Comparison of ENCODE assay signal across 9 cellular contexts in the genomic region with DNA sequence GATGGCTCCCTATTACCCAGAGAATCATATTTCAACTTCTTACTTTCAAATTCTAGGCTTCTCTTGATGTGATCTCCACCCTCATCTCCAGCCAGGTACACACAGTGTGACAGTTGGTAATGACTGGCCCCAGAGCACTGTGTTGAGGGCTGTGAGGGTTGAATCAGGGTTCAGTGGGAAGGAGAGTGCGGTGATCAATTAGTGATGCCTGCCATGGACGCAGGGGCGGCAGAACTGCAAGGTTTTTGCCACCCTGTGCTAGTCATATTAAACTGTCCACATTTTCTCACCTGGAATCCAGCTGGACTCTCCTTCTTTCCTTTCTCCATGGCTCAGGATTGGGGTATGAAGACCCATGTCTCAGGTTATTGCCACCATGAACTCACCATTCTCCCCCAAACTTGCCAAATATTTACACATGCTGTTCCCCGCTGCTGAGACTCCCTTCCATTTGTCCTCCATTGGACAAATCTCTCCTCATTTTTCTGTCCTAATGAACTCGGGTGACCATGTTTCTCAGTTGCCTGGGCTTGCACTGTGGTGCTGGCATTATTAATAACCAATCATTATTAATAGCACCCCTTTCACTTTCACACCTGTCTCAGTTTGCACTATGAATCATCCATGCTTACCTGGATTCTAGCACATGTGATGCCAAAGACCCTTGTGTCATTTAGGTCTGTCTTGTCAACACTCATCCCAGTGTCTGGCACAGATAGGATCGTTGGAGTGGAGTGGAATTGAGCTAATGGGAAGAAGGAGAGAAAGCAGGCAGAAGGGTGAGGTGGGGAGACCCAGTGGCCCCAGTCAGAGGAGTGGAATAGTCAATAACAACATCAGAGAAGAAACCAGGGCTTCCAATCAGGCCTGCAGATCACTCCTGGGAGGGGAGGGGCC. TPM values are rescaled to one million over a fixed set of nuclear protein-coding genes. Genes with fewer than 3 reads are reported as not detected.
DNase-seq lines count a peak whose midpoint lies in the region; ATAC-seq, FAIRE-seq and TF ChIP-seq lines count a peak whose summit lies in the region.
"Had no signal": no experiment of that assay in that cellular context is flagged by ENCODE, and none has a peak within 500 bp of the region (broad histone marks: within the 10 kb centered on the region; RNA-seq: fewer than 3 reads in every experiment).

No MANE protein-coding gene starts in this region.

- no peak for ATAC-seq in HepG2
- ATAC-seq in right lobe of liver, result no peak
- ATAC-seq in HG03025 (IDR thresholded peaks at IDR 0.05; ENCODE audit: low FRiP score, unreplicated experiment), result peak; percentile 24
- ATAC-seq in activated T-helper 17 cell treated with anti-CD3 and anti-CD28 coated beads, Interleukin-2, amount 50 U/mL, for 72 hours (replicated peaks), result no peak

- TF ChIP-seq EP300 in HepG2 (IDR thresholded peaks at IDR 0.05; ENCODE audit: low read depth in 2 of 2, low read length in 2 of 2) (no peak), HepG2 (CRISPR knock-in tag; IDR thresholded peaks at IDR 0.05; ENCODE audit: borderline replicate concordance) (no peak)

- peak overlapping the region; percentile 77 for H3K27ac Mint-ChIP-seq in activated T-helper 17 cell treated with anti-CD3 and anti-CD28 coated beads, Interleukin-2, amount 50 U/mL, for 72 hours

- H3K27me3 ChIP-seq in HepG2 (ENCODE audit: control insufficient read depth in 1 of 2, insufficient read depth in 2 of 2, low read length in 2 of 2) (peaks cover 0 to 9% of the 10 kb centered on the region in 2 experiments; a peak in 2 of 5 replicates), right lobe of liver (no peaks in the 10 kb centered on the region), thymus (ENCODE audit: control insufficient read depth, insufficient read depth) (no peaks in the 10 kb centered on the region), H7 (ENCODE audit: control insufficient read depth, insufficient read depth, low read length) (no peaks in the 10 kb centered on the region)

- no peaks in the 10 kb centered on the region for H3K27me3 Mint-ChIP-seq in activated T-helper 17 cell treated with anti-CD3 and anti-CD28 coated beads, Interleukin-2, amount 50 U/mL, for 72 hours

- no peak overlapping the region for H2AFZ ChIP-seq in HepG2 (ENCODE audit: low read length)

- peak overlapping the region; percentile 79 for H3K4me2 ChIP-seq in HepG2 (ENCODE audit: low read depth, low read length)

- H3K4me3 ChIP-seq in HepG2 (replicated peaks in 1 of 3; ENCODE audit: insufficient read depth in 1 of 3, low read depth in 2 of 3, low read length in 3 of 3) (no peak overlapping the region), right lobe of liver (no peak overlapping the region), thymus (ENCODE audit: low read length) (no peak overlapping the region), H7 (ENCODE audit: insufficient read depth, low read depth, low read length) (no peak overlapping the region)

- in situ Hi-C loops in HepG2 (cut with HindIII; ENCODE audit: extremely low pct_ligation_motif_present, low pct_unique_long_range_greater_than_20kb), result no loop called here

- H3K9me3 ChIP-seq in HepG2 (ENCODE audit: low read length), result no peaks in the 10 kb centered on the region
- no peaks in the 10 kb centered on the region for H3K9me3 ChIP-seq in right lobe of liver
- no peaks in the 10 kb centered on the region for H3K9me3 ChIP-seq in thymus (ENCODE audit: control insufficient read depth)

- POLR2A ChIA-PET in HepG2 (lab: Yijun Ruan, JAX), result no interaction called here

- no peak overlapping the region for H3K27ac ChIP-seq in HepG2 (ENCODE audit: extremely low read length, insufficient read depth, low read length)
- no peak overlapping the region for H3K27ac ChIP-seq in right lobe of liver
- H3K27ac ChIP-seq in thymus (ENCODE audit: low read depth), result peak overlapping the region; percentile 94

- TF ChIP-seq POLR2A in HepG2 (IDR thresholded peaks at IDR 0.05; ENCODE audit: insufficient read depth in 1 of 2, low read depth in 2 of 2, low read length in 2 of 2) (no peak), right lobe of liver (IDR thresholded peaks at IDR 0.05) (no peak)

- H3K4me3 Mint-ChIP-seq in activated T-helper 17 cell treated with anti-CD3 and anti-CD28 coated beads, Interleukin-2, amount 50 U/mL, for 72 hours, result peak overlapping the region; percentile 82

- H3K36me3 Mint-ChIP-seq in activated T-helper 17 cell treated with anti-CD3 and anti-CD28 coated beads, Interleukin-2, amount 50 U/mL, for 72 hours (ENCODE audit: low read depth), result no peaks in the 10 kb centered on the region

- BruUV-seq in HepG2 (replicated peaks; lab: Mats Ljungman, UMichigan), result no TSS peak

- peaks cover 31% of the 10 kb centered on the region for H3K4me1 Mint-ChIP-seq in activated T-helper 17 cell treated with anti-CD3 and anti-CD28 coated beads, Interleukin-2, amount 50 U/mL, for 72 hours

- DNase-seq in HepG2 (ENCODE audit: low spot score) (no peak), right lobe of liver (no peak), GOT3 (lab: John Stamatoyannopoulos, UW) (no peak), DMS114 treated with DMSO at 0.1 percent for 48 hours (lab: John Stamatoyannopoulos, UW; ENCODE audit: unreplicated experiment) (no peak), H7 (no peak)
- DNase-seq: NCI-H510A had no signal

- CTCF ChIA-PET in HepG2 (lab: Yijun Ruan, JAX; ENCODE audit: low intra/inter-chr PET ratio, low total read pairs), result no interaction called here

- H3K9me3 Mint-ChIP-seq in activated T-helper 17 cell treated with anti-CD3 and anti-CD28 coated beads, Interleukin-2, amount 50 U/mL, for 72 hours, result peaks cover 3% of the 10 kb centered on the region

- WGBS in HepG2 (ENCODE audit: low lambda C conversion rate), result 43% methylated on average over 6 of the region's 6 CpGs
- WGBS in right lobe of liver (ENCODE audit: insufficient coverage, low coverage, low lambda C conversion rate, missing lambda C conversion rate), result 69% methylated on average over 4 of the region's 6 CpGs
- 86% methylated on average over 6 of the region's 6 CpGs for WGBS in thymus

- H3K9ac ChIP-seq in HepG2 (ENCODE audit: insufficient read depth, low read depth, low read length), result no peak overlapping the region

- FAIRE-seq in HepG2 (lab: Jason Lieb, UNC), result no peak

- no peaks in the 10 kb centered on the region for H3K36me3 ChIP-seq in HepG2 (replicated peaks in 1 of 2; ENCODE audit: control insufficient read depth in 1 of 2, insufficient read depth in 2 of 2, low read length in 2 of 2)
- no peaks in the 10 kb centered on the region for H3K36me3 ChIP-seq in right lobe of liver
- H3K36me3 ChIP-seq in thymus (ENCODE audit: control insufficient read depth, insufficient read depth), result no peaks in the 10 kb centered on the region
- H3K36me3 ChIP-seq in H7 (replicated peaks; ENCODE audit: control insufficient read depth, insufficient read depth, low read length), result no peaks in the 10 kb centered on the region

- TF ChIP-seq RAD21 in HepG2 (CRISPR knock-in tag; IDR thresholded peaks at IDR 0.05), result no peak

- H3K79me2 ChIP-seq in HepG2 (ENCODE audit: insufficient read depth, low read length), result no peaks in the 10 kb centered on the region

- H4K20me1 ChIP-seq in HepG2 (ENCODE audit: insufficient read depth, low read length), result no peaks in the 10 kb centered on the region

- TF ChIP-seq CTCF in HepG2 (CRISPR knock-in tag; IDR thresholded peaks at IDR 0.05), result no peak
- TF ChIP-seq CTCF in right lobe of liver (IDR thresholded peaks at IDR 0.05), result no peak

- H3K4me1 ChIP-seq in HepG2 (ENCODE audit: insufficient read depth, low read length) (peaks cover 100% of the 10 kb centered on the region), right lobe of liver (peaks cover 0 to 15% (median 3%) of the 10 kb centered on the region in 4 donors), thymus (ENCODE audit: control insufficient read depth, insufficient read depth, low read length) (peaks cover 22% of the 10 kb centered on the region)

- intact Hi-C loops in HepG2 (cut with micrococcal nuclease; ENCODE audit: unreplicated experiment), result loop anchor here (1.0 to 10.0 kb wide), 3 partner anchors 45 to 237 kb away; a partner anchor contains a TSS
- intact Hi-C loops in right lobe of liver (cut with DNase I), result no loop called here

RNA-seq across cellular contexts. Expression of a gene that starts 33.9 kb away (rescaled TPM):
- total RNA-seq in HepG2 (2016; rRNA removed; fragmentation: Illumina TruSeq; extraction: Trizol) (0.14 and 0.29 TPM in 2 replicates), right lobe of liver (not detected)
- total RNA-seq in HepG2 (2016; cell fraction: cytosol; rRNA removed; fragmentation: Illumina TruSeq; extraction: Trizol; ENCODE audit: low read depth), result not detected in 2 replicates
- total RNA-seq in HepG2 (2016; cell fraction: insoluble cytoplasmic fraction; rRNA removed; fragmentation: Illumina TruSeq; extraction: Trizol), result 0.09 and 0.28 TPM in 2 replicates
- total RNA-seq in HepG2 (2016; cell fraction: membrane; rRNA removed; fragmentation: Illumina TruSeq; extraction: Trizol), result 0.03 and 0.12 TPM in 2 replicates
- 0.28 and 0.37 TPM in 2 replicates for total RNA-seq in HepG2 (2016; cell fraction: nucleus; rRNA removed; fragmentation: Illumina TruSeq; extraction: Trizol)
- polyA plus RNA-seq in HepG2 (2011; rRNA removed) (0.01 and 0.07 TPM in 2 replicates), thymus (0.21 TPM)
- 0.01 TPM in 1 of 2 replicates, not detected in the other for polyA plus RNA-seq in HepG2 (2011; cell fraction: cytosol; rRNA removed)
- 0.11 and 0.16 TPM in 2 replicates for polyA plus RNA-seq in HepG2 (2011; cell fraction: nucleus; rRNA removed)
- 0.05 and 0.12 TPM in 2 replicates for polyA plus RNA-seq in HepG2 (2012)
- 0.03 TPM in 1 of 2 replicates, not detected in the other for polyA plus RNA-seq in HepG2 (2016; cell fraction: cytosol; fragmentation: Illumina TruSeq; extraction: Trizol; ENCODE audit: low read depth)
- 0.05 and 0.12 TPM in 2 replicates for polyA plus RNA-seq in HepG2 (2016; cell fraction: insoluble cytoplasmic fraction; fragmentation: Illumina TruSeq; extraction: Trizol; ENCODE audit: low read depth)
- polyA plus RNA-seq in HepG2 (2016; cell fraction: membrane; fragmentation: Illumina TruSeq; extraction: Trizol; ENCODE audit: low read depth), result 0.05 and 0.07 TPM in 2 replicates
- polyA plus RNA-seq in HepG2 (2016; cell fraction: nucleus; fragmentation: Illumina TruSeq; extraction: Trizol; ENCODE audit: insufficient read depth, low read depth), result 0.37 and 0.41 TPM in 2 replicates
- 0.05 and 0.50 TPM in 2 replicates for polyA minus RNA-seq in HepG2 (2011; rRNA and poly(A)+ RNA removed; ENCODE audit: low replicate concordance)
- polyA minus RNA-seq in HepG2 (2011; cell fraction: cytosol; rRNA and poly(A)+ RNA removed), result not detected in 2 replicates
- 0.12 and 0.13 TPM in 2 replicates for polyA minus RNA-seq in HepG2 (2011; cell fraction: nucleus; rRNA and poly(A)+ RNA removed)
- total RNA-seq in activated T-helper 17 cell treated with anti-CD3 and anti-CD28 coated beads, Interleukin-2, amount 50 U/mL, for 72 hours, result under 1 TPM; 0.06 to 0.45 TPM
- total RNA-seq in H7 (2014; rRNA removed; shearing (Covaris generic)), result 1.6 and 1.7 TPM in 2 replicates

RNA-seq across cellular contexts. Expression of a gene that starts 53.7 kb away (rescaled TPM):
- total RNA-seq in HepG2 (2016; rRNA removed; fragmentation: Illumina TruSeq; extraction: Trizol), result 38.5 and 46.1 TPM in 2 replicates
- 27.5 and 31.8 TPM in 2 replicates for total RNA-seq in HepG2 (2016; cell fraction: cytosol; rRNA removed; fragmentation: Illumina TruSeq; extraction: Trizol; ENCODE audit: low read depth)
- total RNA-seq in HepG2 (2016; cell fraction: insoluble cytoplasmic fraction; rRNA removed; fragmentation: Illumina TruSeq; extraction: Trizol), result 37.6 and 46.6 TPM in 2 replicates
- total RNA-seq in HepG2 (2016; cell fraction: membrane; rRNA removed; fragmentation: Illumina TruSeq; extraction: Trizol), result 52.4 and 62.5 TPM in 2 replicates
- total RNA-seq in HepG2 (2016; cell fraction: nucleus; rRNA removed; fragmentation: Illumina TruSeq; extraction: Trizol), result 36.3 and 39.1 TPM in 2 replicates
- polyA plus RNA-seq in HepG2 (2011; rRNA removed), result 12.4 and 14.5 TPM in 2 replicates
- 6.8 and 8.8 TPM in 2 replicates for polyA plus RNA-seq in HepG2 (2011; cell fraction: cytosol; rRNA removed)
- polyA plus RNA-seq in HepG2 (2011; cell fraction: nucleus; rRNA removed), result 5.9 and 6.5 TPM in 2 replicates
- polyA plus RNA-seq in HepG2 (2012), result 19.9 and 21.4 TPM in 2 replicates
- polyA plus RNA-seq in HepG2 (2016; cell fraction: cytosol; fragmentation: Illumina TruSeq; extraction: Trizol; ENCODE audit: low read depth), result 22.1 and 23.5 TPM in 2 replicates
- polyA plus RNA-seq in HepG2 (2016; cell fraction: insoluble cytoplasmic fraction; fragmentation: Illumina TruSeq; extraction: Trizol; ENCODE audit: low read depth), result 42.0 and 44.1 TPM in 2 replicates
- 36.4 and 38.7 TPM in 2 replicates for polyA plus RNA-seq in HepG2 (2016; cell fraction: membrane; fragmentation: Illumina TruSeq; extraction: Trizol; ENCODE audit: low read depth)
- 28.7 and 36.9 TPM in 2 replicates for polyA plus RNA-seq in HepG2 (2016; cell fraction: nucleus; fragmentation: Illumina TruSeq; extraction: Trizol; ENCODE audit: insufficient read depth, low read depth)
- polyA minus RNA-seq in HepG2 (2011; rRNA and poly(A)+ RNA removed; ENCODE audit: low replicate concordance), result 17.6 and 26.8 TPM in 2 replicates
- polyA minus RNA-seq in HepG2 (2011; cell fraction: cytosol; rRNA and poly(A)+ RNA removed), result 11.6 and 11.7 TPM in 2 replicates
- 30.8 and 31.4 TPM in 2 replicates for polyA minus RNA-seq in HepG2 (2011; cell fraction: nucleus; rRNA and poly(A)+ RNA removed)
- total RNA-seq in right lobe of liver, result 10 to 100 TPM in 1 of 6 experiments, 1 to 10 TPM in 5; 5.3 to 10.2 (median 8.3) TPM
- total RNA-seq in activated T-helper 17 cell treated with anti-CD3 and anti-CD28 coated beads, Interleukin-2, amount 50 U/mL, for 72 hours, result 10 to 100 TPM; 30.1 to 42.5 TPM
- 41.8 TPM for polyA plus RNA-seq in thymus
- 35.0 and 49.9 TPM in 2 replicates for total RNA-seq in H7 (2014; rRNA removed; shearing (Covaris generic))
